Comparison of ENCODE assay signal across 10 cellular contexts in genomic region chr2:119697290-119698013, GRCh38. TPM values are rescaled to one million over a fixed set of nuclear protein-coding genes. Genes with fewer than 3 reads are reported as not detected.
DNase-seq lines count a peak whose midpoint lies in the region; ATAC-seq and TF ChIP-seq lines count a peak whose summit lies in the region.
"Had no signal": no experiment of that assay in that cellular context is flagged by ENCODE, and none has a peak within 500 bp of the region (broad histone marks: within the 10 kb centered on the region; RNA-seq: fewer than 3 reads in every experiment).

No MANE protein-coding gene starts in this region.

- WGBS in neuronal stem cell (ENCODE audit: extremely low coverage in 2 of 2, insufficient read length in 2 of 2, insufficient replicate concordance in 1 of 2), 2 donors, result no CpG with 5 or more reads among the region's 8 CpGs

- no peak overlapping the region for H2BK12ac ChIP-seq in neuronal stem cell (ENCODE audit: low read length)

- no peak overlapping the region for H3K4me3 ChIP-seq in Jurkat, Clone E6-1 (ENCODE audit: low read length)
- no peak overlapping the region for H3K4me3 ChIP-seq in neuronal stem cell (ENCODE audit: low read length in 2 of 2)
- H3K4me3 ChIP-seq in right atrium auricular region, result no peak overlapping the region
- no peak overlapping the region for H3K4me3 ChIP-seq in foreskin fibroblast (ENCODE audit: low read depth in 1 of 2, low read length in 2 of 2)
- H3K4me3 ChIP-seq in MG63, result no peak overlapping the region

- H4K91ac ChIP-seq in neuronal stem cell (ENCODE audit: low read depth, low read length, poor library complexity), result no peak overlapping the region

- no peak for TF ChIP-seq CTCF in right atrium auricular region (IDR thresholded peaks at IDR 0.05)
- TF ChIP-seq CTCF in foreskin fibroblast (IDR thresholded peaks at IDR 0.05; ENCODE audit: low read depth, low read length), result no peak

- no peak overlapping the region for H3K4me3 Mint-ChIP-seq in activated naive CD4-positive, alpha-beta T cell treated with anti-CD3 and anti-CD28 coated beads, Interleukin-2, amount 10 ng/mL, durations not matched to agents 7 days and 5 days

- peak overlapping the region; percentile 6 for H3K27ac Mint-ChIP-seq in activated naive CD4-positive, alpha-beta T cell treated with anti-CD3 and anti-CD28 coated beads, Interleukin-2, amount 10 ng/mL, durations not matched to agents 7 days and 5 days

- no peaks in the 10 kb centered on the region for H3K36me3 Mint-ChIP-seq in activated naive CD4-positive, alpha-beta T cell treated with anti-CD3 and anti-CD28 coated beads, Interleukin-2, amount 10 ng/mL, durations not matched to agents 7 days and 5 days

- peak; percentile 81 for ATAC-seq in GM21619 (IDR thresholded peaks at IDR 0.05; ENCODE audit: unreplicated experiment)

- CTCF ChIA-PET in activated naive CD4-positive, alpha-beta T cell treated with anti-CD3 and anti-CD28 coated beads, Interleukin-2, amount 10 ng/mL, durations not matched to agents 7 days and 5 days (lab: Charles Lee), result interaction anchor here (0.8 to 3.1 kb wide), 3 partner anchors 9 to 478 kb away, joined by 3 to 12 read pairs (median 3); no protein-coding TSS in a partner anchor

- H3K9me3 ChIP-seq in neuronal stem cell (replicated peaks in 1 of 2; ENCODE audit: control insufficient read depth in 2 of 2, insufficient read depth in 1 of 2, low read depth in 1 of 2, low read length in 2 of 2) (peaks cover 0 to 2% of the 10 kb centered on the region in 2 donors), right atrium auricular region (no peaks in the 10 kb centered on the region), MG63 (no peaks in the 10 kb centered on the region)

- H3K4ac ChIP-seq in neuronal stem cell (ENCODE audit: low read length), result no peak overlapping the region

- no peak overlapping the region for H3K14ac ChIP-seq in neuronal stem cell (ENCODE audit: low read length)

- no peaks in the 10 kb centered on the region for H3K9me3 Mint-ChIP-seq in activated naive CD4-positive, alpha-beta T cell treated with anti-CD3 and anti-CD28 coated beads, Interleukin-2, amount 10 ng/mL, durations not matched to agents 7 days and 5 days

- H3K4me1 Mint-ChIP-seq in activated naive CD4-positive, alpha-beta T cell treated with anti-CD3 and anti-CD28 coated beads, Interleukin-2, amount 10 ng/mL, durations not matched to agents 7 days and 5 days, result peaks cover 36% of the 10 kb centered on the region

- DNase-seq in activated naive CD4-positive, alpha-beta T cell treated with anti-CD3 and anti-CD28 coated beads, Interleukin-2, amount 10 ng/mL, durations not matched to agents 7 days and 5 days, result peak; percentile 36
- no peak for DNase-seq in activated naive CD4-positive, alpha-beta T cell treated with Interleukin-2 at 50 U/mL for 16 hours
- DNase-seq in Jurkat, Clone E6-1 (ENCODE audit: low read depth, low spot score), result peak; percentile 28
- no peak for DNase-seq in neuronal stem cell (ENCODE audit: low spot score)
- no peak for DNase-seq in right atrium auricular region (ENCODE audit: low spot score)
- DNase-seq in foreskin fibroblast, result no peak
- DNase-seq in MG63, result no peak
- DNase-seq: NCI-H226 had no signal

- H3K4me2 ChIP-seq in neuronal stem cell (ENCODE audit: insufficient read depth, low read length, poor library complexity, severe bottlenecking), result no peak overlapping the region

- H4K8ac ChIP-seq in neuronal stem cell (ENCODE audit: low read depth, low read length), result no peak overlapping the region

- H3K9ac ChIP-seq in neuronal stem cell (ENCODE audit: low read depth, low read length, poor library complexity), result no peak overlapping the region
- H3K9ac ChIP-seq: parathyroid adenoma had no signal

- H3K27ac ChIP-seq in neuronal stem cell (replicated peaks; ENCODE audit: low read length) (no peak overlapping the region), right atrium auricular region (no peak overlapping the region)
- H3K27ac ChIP-seq: parathyroid adenoma had no signal

- H3K4me1 ChIP-seq in neuronal stem cell (ENCODE audit: control insufficient read depth in 2 of 2, insufficient read depth in 1 of 2, low read depth in 1 of 2, low read length in 2 of 2) (peaks cover 45 to 52% of the 10 kb centered on the region in 2 donors), right atrium auricular region (peaks cover 0 to 17% of the 10 kb centered on the region in 2 donors)

- peak overlapping the region; percentile 58 for H2AFZ ChIP-seq in neuronal stem cell (ENCODE audit: low read length)

- no peaks in the 10 kb centered on the region for H3K79me1 ChIP-seq in neuronal stem cell (ENCODE audit: low read depth, low read length)

- no peak overlapping the region for H2BK120ac ChIP-seq in neuronal stem cell (ENCODE audit: low read depth, low read length)

- H3K23ac ChIP-seq in neuronal stem cell (ENCODE audit: low read depth, low read length, poor library complexity), result no peak overlapping the region

- no peak overlapping the region for H2BK5ac ChIP-seq in neuronal stem cell (ENCODE audit: low read length)

- H3K18ac ChIP-seq in neuronal stem cell (ENCODE audit: low read length), result no peak overlapping the region

- H2BK15ac ChIP-seq in neuronal stem cell (ENCODE audit: low read length), result no peak overlapping the region

- no peak overlapping the region for H2AK5ac ChIP-seq in neuronal stem cell (ENCODE audit: low read depth, low read length)

- peaks cover 15% of the 10 kb centered on the region for H3K27me3 Mint-ChIP-seq in activated naive CD4-positive, alpha-beta T cell treated with anti-CD3 and anti-CD28 coated beads, Interleukin-2, amount 10 ng/mL, durations not matched to agents 7 days and 5 days

- H3K27me3 ChIP-seq in neuronal stem cell (ENCODE audit: control insufficient read depth in 3 of 3, insufficient read depth in 3 of 3, low read depth in 1 of 3, low read length in 3 of 3) (no peaks in the 10 kb centered on the region), right atrium auricular region (no peaks in the 10 kb centered on the region), MG63 (no peaks in the 10 kb centered on the region)

- H3K36me3 ChIP-seq in neuronal stem cell (replicated peaks in 1 of 2; ENCODE audit: control insufficient read depth in 2 of 2, insufficient read depth in 2 of 2, low read length in 2 of 2) (peaks cover 0 to 3% of the 10 kb centered on the region in 2 donors), right atrium auricular region (no peaks in the 10 kb centered on the region), MG63 (no peaks in the 10 kb centered on the region)

RNA-seq across cellular contexts. Expression of gene TMEM177, which starts 18.5 kb away (rescaled TPM):
- polyA plus RNA-seq in Jurkat, Clone E6-1 (2012; ENCODE audit: insufficient read depth, insufficient read length), result 25.1 TPM
- 17.9 TPM for polyA plus RNA-seq in neuronal stem cell (2013, experiment 1 of 2)
- 17.5 TPM for polyA plus RNA-seq in neuronal stem cell (2013, experiment 2 of 2)
- 1 to 10 TPM; 6.4 to 8.1 TPM for total RNA-seq in right atrium auricular region
- 15.5 and 27.9 TPM in 2 replicates for total RNA-seq in MG63 (2014; rRNA removed; shearing (Covaris generic); ENCODE audit: low replicate concordance)

Comparison
In these comparisons a context has a peak if more than half of its experiments do, and no peak if none do; other contexts are left out.
1. DNase-seq: peak in activated naive CD4-positive, alpha-beta T cell treated with anti-CD3 and anti-CD28 coated beads, Interleukin-2, amount 10 ng/mL, durations not matched to agents 7 days and 5 days (single experiment) and Jurkat, Clone E6-1 (single experiment); none in activated naive CD4-positive, alpha-beta T cell treated with Interleukin-2 at 50 U/mL for 16 hours (single experiment), neuronal stem cell (single experiment), right atrium auricular region (single experiment), foreskin fibroblast (0 of 2) and MG63 (single experiment).